ENCODE assay signal across 1 cellular context in genomic region chrX:154762529-154763296, GRCh38.
TF ChIP-seq lines count a peak whose summit lies in the region.

Gene DKC1, plus strand, starts transcription at chrX:154762864. Its CDS starts 102 bp downstream, at chrX:154762966.

TF ChIP-seq in HepG2, 621 proteins besides CTCF, POLR2A, EP300 and RAD21 (continued from another document and continues in another):
- peak; percentile 82 for TF ChIP-seq ZNF407 (CRISPR knock-in tag; IDR thresholded peaks at IDR 0.05; ENCODE audit: not compliant biosample characterization)
- no peak for TF ChIP-seq ZNF333 (CRISPR knock-in tag; IDR thresholded peaks at IDR 0.05; ENCODE audit: borderline replicate concordance)
- TF ChIP-seq ZNF564 (CRISPR knock-in tag; IDR thresholded peaks at IDR 0.05) = no peak
- peak; percentile 36; the same call in 1 of the 2 replicates for TF ChIP-seq PATZ1 (CRISPR knock-in tag; IDR thresholded peaks at IDR 0.05)
- TF ChIP-seq ZNF749 (CRISPR knock-in tag; IDR thresholded peaks at IDR 0.05; ENCODE audit: borderline replicate concordance) = 0 out of 2 replicates have a peak, but pooled peaks have one; percentile 23
- peak; percentile 89 for TF ChIP-seq ZNF687 (CRISPR knock-in tag; IDR thresholded peaks at IDR 0.05)
- no peak for TF ChIP-seq ZNF232 (CRISPR knock-in tag; IDR thresholded peaks at IDR 0.05; ENCODE audit: borderline replicate concordance)
- no peak for TF ChIP-seq ZNF431 (CRISPR knock-in tag; IDR thresholded peaks at IDR 0.05; ENCODE audit: borderline replicate concordance, low read depth)
- no peak for TF ChIP-seq TEAD2 (CRISPR knock-in tag; IDR thresholded peaks at IDR 0.05)
- TF ChIP-seq FOXK1 (CRISPR knock-in tag; IDR thresholded peaks at IDR 0.05; ENCODE audit: borderline replicate concordance, low read depth) = peak; percentile 50; the same call in 1 of the 2 replicates
- peak; percentile 53; the same call in 1 of the 2 replicates for TF ChIP-seq KMT2A (CRISPR knock-in tag; IDR thresholded peaks at IDR 0.05)
- 0 out of 2 replicates have a peak, but pooled peaks have one; percentile 77 for TF ChIP-seq ZNF616 (CRISPR knock-in tag; IDR thresholded peaks at IDR 0.05; ENCODE audit: low read depth)
- TF ChIP-seq HDAC1 (CRISPR knock-in tag; IDR thresholded peaks at IDR 0.05) = peak; percentile 61; the same call in 1 of the 2 replicates
- TF ChIP-seq KLF16 (CRISPR knock-in tag; IDR thresholded peaks at IDR 0.05) = no peak; a peak in 1 of 4 replicates
- peak; percentile 80 for TF ChIP-seq YY1 (IDR thresholded peaks at IDR 0.05; ENCODE audit: insufficient read depth, insufficient replicate concordance, low read depth, low read length)
- TF ChIP-seq ZNF329 (CRISPR knock-in tag; IDR thresholded peaks at IDR 0.05; ENCODE audit: low read depth) = 0 out of 2 replicates have a peak, but pooled peaks have one; percentile 30
- TF ChIP-seq ZNF552 (CRISPR knock-in tag; IDR thresholded peaks at IDR 0.05; ENCODE audit: borderline replicate concordance) = 0 out of 2 replicates have a peak, but pooled peaks have one; percentile 37
- TF ChIP-seq YEATS2 (CRISPR knock-in tag; IDR thresholded peaks at IDR 0.05; ENCODE audit: borderline replicate concordance) = 0 out of 2 replicates have a peak, but pooled peaks have one; percentile 39
- peak; percentile 24; the same call in 1 of the 2 replicates for TF ChIP-seq ATF7-NPFF (CRISPR knock-in tag; IDR thresholded peaks at IDR 0.05; ENCODE audit: low read depth)
- peak; percentile 80; the same call in 1 of the 2 replicates for TF ChIP-seq TFDP1 (CRISPR knock-in tag; IDR thresholded peaks at IDR 0.05; ENCODE audit: borderline replicate concordance)
- no peak for TF ChIP-seq ZFP36 (IDR thresholded peaks at IDR 0.05; ENCODE audit: borderline replicate concordance, low read depth, low read length, partially characterized antibody)
- no peak for TF ChIP-seq SUZ12 (IDR thresholded peaks at IDR 0.05; ENCODE audit: low read depth, low read length)
- TF ChIP-seq MED1 (CRISPR knock-in tag; IDR thresholded peaks at IDR 0.05) = no peak
- peak; percentile 44; the same call in 1 of the 2 replicates for TF ChIP-seq ZGPAT (CRISPR knock-in tag; IDR thresholded peaks at IDR 0.05)
- peak; percentile 37; the same call in 1 of the 2 replicates for TF ChIP-seq SPEN (CRISPR knock-in tag; IDR thresholded peaks at IDR 0.05; ENCODE audit: low read depth)
- TF ChIP-seq AHR (CRISPR knock-in tag; IDR thresholded peaks at IDR 0.05) = peak; percentile 74; the same call in 1 of the 2 replicates
- TF ChIP-seq ZKSCAN8 (CRISPR knock-in tag; IDR thresholded peaks at IDR 0.05; ENCODE audit: borderline replicate concordance) = peak; percentile 29; the same call in 1 of the 2 replicates
- TF ChIP-seq ETV6 (CRISPR knock-in tag; conservative IDR thresholded peaks at IDR 0.05) = no peak
- TF ChIP-seq SP5 (CRISPR knock-in tag; IDR thresholded peaks at IDR 0.05; ENCODE audit: borderline replicate concordance, low read depth) = peak; percentile 19; the same call in 1 of the 2 replicates
- no peak for TF ChIP-seq GTF2F1 (IDR thresholded peaks at IDR 0.05; ENCODE audit: low read length)
- peak; percentile 77 for TF ChIP-seq POLR2G (IDR thresholded peaks at IDR 0.05; ENCODE audit: low read depth, low read length)
- TF ChIP-seq ZHX1 (CRISPR knock-in tag; IDR thresholded peaks at IDR 0.05; ENCODE audit: low read depth) = 0 out of 2 replicates have a peak, but pooled peaks have one; percentile 54
- TF ChIP-seq SP2 (CRISPR knock-in tag; IDR thresholded peaks at IDR 0.05) = peak; percentile 76
- no peak for TF ChIP-seq SRSF1 (optimal IDR thresholded peaks at IDR 0.05; ENCODE audit: low read depth, low read length)
- TF ChIP-seq ZBTB21 (CRISPR knock-in tag; IDR thresholded peaks at IDR 0.05) = no peak
- TF ChIP-seq CENPX (CRISPR knock-in tag; IDR thresholded peaks at IDR 0.05) = no peak
- peak; percentile 89; the same call in 1 of the 2 replicates for TF ChIP-seq ZSCAN21 (CRISPR knock-in tag; IDR thresholded peaks at IDR 0.05; ENCODE audit: borderline replicate concordance)
- TF ChIP-seq HNF4G (IDR thresholded peaks at IDR 0.05; ENCODE audit: borderline replicate concordance, low read depth, low read length) = no peak
- TF ChIP-seq HNF4G (CRISPR knock-in tag; IDR thresholded peaks at IDR 0.05; ENCODE audit: borderline replicate concordance, low read depth) = no peak
- TF ChIP-seq HES4 (CRISPR knock-in tag; IDR thresholded peaks at IDR 0.05; ENCODE audit: borderline replicate concordance) = 0 out of 2 replicates have a peak, but pooled peaks have one; percentile 26
- TF ChIP-seq DR1 (CRISPR knock-in tag; IDR thresholded peaks at IDR 0.05) = peak; percentile 65
- TF ChIP-seq THAP11 (CRISPR knock-in tag; IDR thresholded peaks at IDR 0.05) = no peak
